8 cellular contexts compared by ENCODE assay signal in the genomic region with DNA sequence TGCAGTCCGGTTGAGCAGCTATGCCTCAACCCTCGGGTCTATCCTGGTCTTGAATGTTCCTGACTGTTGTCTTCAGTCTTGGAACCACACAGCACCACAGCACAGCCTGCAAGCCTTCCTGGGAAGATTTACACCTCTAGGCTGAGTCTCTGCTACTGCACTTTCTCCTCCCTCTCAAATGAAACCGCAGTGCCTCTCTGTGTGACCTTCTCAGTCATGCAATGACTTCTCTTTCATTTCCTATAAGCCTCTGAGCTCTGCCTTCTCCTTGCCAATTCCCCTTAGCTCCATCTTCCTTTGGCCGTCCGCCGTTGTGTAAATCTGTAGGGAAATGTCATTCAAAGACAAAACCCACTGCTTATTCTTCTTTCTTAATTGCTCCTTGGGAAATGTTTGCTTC.
A peak's percentile ranks its signal among the peaks of the same experiment; 100 is the strongest.
DNase-seq lines count a peak whose midpoint lies in the region; ATAC-seq, FAIRE-seq and TF ChIP-seq lines count a peak whose summit lies in the region.
"Not testable (repeated sequence)": the region's sequence is repeated elsewhere in the genome, so short reads cannot be mapped to it uniquely, and the experiment has no call there.

No MANE protein-coding gene starts in this region.

- POLR2A ChIA-PET in activated CD4-positive, alpha-beta T cell treated with anti-CD3 and anti-CD28 coated beads for 36 hours (lab: Charles Lee); GM12878 (lab: Charles Lee): not testable (repeated sequence)

- not testable (repeated sequence) for H4K20me1 ChIP-seq in GM12878 (ENCODE audit: control insufficient read depth, insufficient read depth)

- not testable (repeated sequence) for H3K27me3 ChIP-seq in GM12878 (replicated peaks in 1 of 2; ENCODE audit: control insufficient read depth in 2 of 2, insufficient read depth in 2 of 2, low read length in 1 of 2); right lobe of liver; upper lobe of left lung

- not testable (repeated sequence) for H2AFZ ChIP-seq in GM12878 (ENCODE audit: control insufficient read depth, low read depth, low read length)

- H3K4me3 Mint-ChIP-seq in activated CD4-positive, alpha-beta T cell treated with anti-CD3 and anti-CD28 coated beads for 36 hours, result not testable (repeated sequence)

- not testable (repeated sequence) for H3K9ac ChIP-seq in GM12878 (ENCODE audit: control insufficient read depth, insufficient read depth, low read length)

- CTCF ChIA-PET in activated CD4-positive, alpha-beta T cell treated with anti-CD3 and anti-CD28 coated beads for 36 hours (lab: Charles Lee); GM12878 (lab: Yijun Ruan, JAX): not testable (repeated sequence)

- not testable (repeated sequence) for H3K79me2 ChIP-seq in GM12878 (ENCODE audit: control insufficient read depth, insufficient read depth, low read length)

- peak; percentile 63 for ATAC-seq in GM21447 (IDR thresholded peaks at IDR 0.05; ENCODE audit: unreplicated experiment)
- peak; percentile 90 for ATAC-seq in HG02885 (IDR thresholded peaks at IDR 0.05; ENCODE audit: poor library complexity, unreplicated experiment)
- peak; percentile 95 for ATAC-seq in activated CD4-positive, alpha-beta T cell treated with anti-CD3 and anti-CD28 coated beads for 36 hours
- peak; percentile 68 for ATAC-seq in GM12878
- peak; percentile 44 to 62 (median 50) for ATAC-seq in right lobe of liver
- peak; percentile 49 to 59 for ATAC-seq in upper lobe of left lung (ENCODE audit: low FRiP score in 2 of 2)

- not testable (repeated sequence) for BruUV-seq in GM12878 (replicated peaks; lab: Mats Ljungman, UMichigan)

- not testable (repeated sequence) for H3K4me3 ChIP-seq in GM12878, right lobe of liver, upper lobe of left lung

- not testable (repeated sequence) for TF ChIP-seq POLR2A in GM12878 (IDR thresholded peaks at IDR 0.05; ENCODE audit: low read depth, low read length); right lobe of liver (IDR thresholded peaks at IDR 0.05); upper lobe of left lung (IDR thresholded peaks at IDR 0.05)

- intact Hi-C loops in activated CD4-positive, alpha-beta T cell treated with anti-CD3 and anti-CD28 coated beads for 36 hours (cut with DNase I, micrococcal nuclease); GM12878 (cut with micrococcal nuclease; ENCODE audit: unreplicated experiment); right lobe of liver (cut with DNase I): not testable (repeated sequence)

- H3K36me3 ChIP-seq in GM12878 (ENCODE audit: control insufficient read depth in 2 of 2, insufficient read depth in 2 of 2, low read length in 1 of 2); right lobe of liver; upper lobe of left lung: not testable (repeated sequence)

- not testable (repeated sequence) for TF ChIP-seq EP300 in GM12878 (IDR thresholded peaks at IDR 0.05; ENCODE audit: borderline replicate concordance in 1 of 2, control insufficient read depth in 1 of 2, low read depth in 2 of 2, low read length in 2 of 2); upper lobe of left lung (IDR thresholded peaks at IDR 0.05)

- in situ Hi-C loops in GM12878 (cut with MboI), result not testable (repeated sequence)

- H3K4me2 ChIP-seq in GM12878 (ENCODE audit: control insufficient read depth, insufficient read depth), result not testable (repeated sequence)

- FAIRE-seq in GM18507 (lab: Jason Lieb, UNC), result peak; percentile 71
- peak; percentile 31 for FAIRE-seq in GM12878 (lab: Jason Lieb, UNC)

- not testable (repeated sequence) for TF ChIP-seq CTCF in GM12878 (IDR thresholded peaks at IDR 0.05 in 2 of 3, conservative IDR thresholded peaks at IDR 0.05 in 1 of 3; ENCODE audit: control insufficient read depth in 2 of 3, extremely low read depth in 1 of 3, insufficient read depth in 1 of 3, low read depth in 3 of 3, low read length in 3 of 3); right lobe of liver (IDR thresholded peaks at IDR 0.05); upper lobe of left lung (IDR thresholded peaks at IDR 0.05)

- not testable (repeated sequence) for H3K9me3 Mint-ChIP-seq in activated CD4-positive, alpha-beta T cell treated with anti-CD3 and anti-CD28 coated beads for 36 hours (ENCODE audit: low read depth)

- not testable (repeated sequence) for H3K4me1 ChIP-seq in GM12878 (ENCODE audit: control insufficient read depth, insufficient read depth, low read length); right lobe of liver; upper lobe of left lung

- not testable (repeated sequence) for H3K27ac Mint-ChIP-seq in activated CD4-positive, alpha-beta T cell treated with anti-CD3 and anti-CD28 coated beads for 36 hours

- peaks cover 11% of the 10 kb centered on the region for H3K4me1 Mint-ChIP-seq in activated CD4-positive, alpha-beta T cell treated with anti-CD3 and anti-CD28 coated beads for 36 hours

- not testable (repeated sequence) for TF ChIP-seq RAD21 in GM12878 (IDR thresholded peaks at IDR 0.05; ENCODE audit: insufficient read depth, low read depth, low read length)

- not testable (repeated sequence) for H3K9me3 ChIP-seq in GM12878 (replicated peaks; ENCODE audit: control insufficient read depth, insufficient read depth, low read length); right lobe of liver; upper lobe of left lung

- WGBS in GM12878 (ENCODE audit: insufficient coverage, insufficient replicate concordance, low lambda C conversion rate, missing lambda C conversion rate), result 0% methylated on average over 5 of the region's 6 CpGs
- WGBS in right lobe of liver (ENCODE audit: insufficient coverage, low coverage, low lambda C conversion rate, missing lambda C conversion rate), result 53% methylated on average over 3 of the region's 6 CpGs
- WGBS in upper lobe of left lung, 2 donors, result 41 to 65% methylated on average over 3 to 6 of the region's 6 CpGs

- RAD21 ChIA-PET in GM12878 (lab: Charles Lee; ENCODE audit: unreplicated experiment), result not testable (repeated sequence)

- H3K27ac ChIP-seq in GM12878 (ENCODE audit: control insufficient read depth, insufficient read depth); right lobe of liver; upper lobe of left lung: not testable (repeated sequence)

- H3K27me3 Mint-ChIP-seq in activated CD4-positive, alpha-beta T cell treated with anti-CD3 and anti-CD28 coated beads for 36 hours, result not testable (repeated sequence)

- H3K36me3 Mint-ChIP-seq in activated CD4-positive, alpha-beta T cell treated with anti-CD3 and anti-CD28 coated beads for 36 hours (ENCODE audit: low read depth), result not testable (repeated sequence)

- not testable (repeated sequence) for DNase-seq in GM18507 (ENCODE audit: extremely low spot score, insufficient read length, low read depth); GM12878 (ENCODE audit: low read depth, low spot score); right lobe of liver; upper lobe of left lung
- peak; percentile 24 for DNase-seq in HT1080 (ENCODE audit: low read depth)
- DNase-seq in activated CD4-positive, alpha-beta T cell treated with anti-CD3 and anti-CD28 coated beads for 36 hours, result peak; percentile 9

- SMC1A ChIA-PET in GM12878 (lab: Charles Lee; ENCODE audit: uncharacterized antibody, unreplicated experiment), result not testable (repeated sequence)
